In genomic region chr11:105045897-105046296, GRCh38 we compare ENCODE assay signal across 10 cellular contexts. TPM values are rescaled to one million over a fixed set of nuclear protein-coding genes. Genes with fewer than 3 reads are reported as not detected.
A peak's percentile ranks its signal among the peaks of the same experiment; 100 is the strongest.
DNase-seq lines count a peak whose midpoint lies in the region; ATAC-seq and TF ChIP-seq lines count a peak whose summit lies in the region.
"Had no signal": no experiment of that assay in that cellular context is flagged by ENCODE, and none has a peak within 500 bp of the region (broad histone marks: within the 10 kb centered on the region; RNA-seq: fewer than 3 reads in every experiment).

No MANE protein-coding gene starts in this region.

- intact Hi-C loops in lower lobe of right lung (cut with DNase I): no loop called here

- peaks cover 57% of the 10 kb centered on the region for H3K4me1 Mint-ChIP-seq in stimulated activated naive CD8-positive, alpha-beta T cell treated with anti-CD3 and anti-CD28 coated beads, Interleukin-15, Interleukin-2, amounts not matched to agents 100 ng/mL and 50 ng/mL, for 24 hours (ENCODE audit: low read depth)

- H3K27me3 Mint-ChIP-seq in stimulated activated naive CD8-positive, alpha-beta T cell treated with anti-CD3 and anti-CD28 coated beads, Interleukin-15, Interleukin-2, amounts not matched to agents 100 ng/mL and 50 ng/mL, for 24 hours: no peaks in the 10 kb centered on the region

- no peak overlapping the region for H3K4me3 ChIP-seq in lower lobe of right lung

- DNase-seq in stimulated activated naive CD8-positive, alpha-beta T cell treated with anti-CD3 and anti-CD28 coated beads, Interleukin-15, Interleukin-2, amounts not matched to agents 100 U/mL and 50 U/mL, for 24 hours: no peak
- DNase-seq in amniotic epithelial cell (ENCODE audit: low read depth) (peak; percentile 54), lower lobe of right lung (no peak), NCI-H446 (lab: John Stamatoyannopoulos, UW) (no peak), activated gamma-delta T cell treated with Interleukin-2 at 50 U/mL for 16 hours (no peak)
- DNase-seq: NCI-H1417 had no signal

- ATAC-seq in stimulated activated naive CD8-positive, alpha-beta T cell treated with anti-CD3 and anti-CD28 coated beads, Interleukin-15, Interleukin-2, amounts not matched to agents 100 U/mL and 50 U/mL, for 24 hours: no peak
- ATAC-seq in lower lobe of right lung (no peak), GM18909 (IDR thresholded peaks at IDR 0.05; ENCODE audit: poor library complexity, unreplicated experiment) (no peak), HG02970 (IDR thresholded peaks at IDR 0.05; ENCODE audit: low FRiP score, unreplicated experiment) (no peak)

- H3K4me3 Mint-ChIP-seq in stimulated activated naive CD8-positive, alpha-beta T cell treated with anti-CD3 and anti-CD28 coated beads, Interleukin-15, Interleukin-2, amounts not matched to agents 100 ng/mL and 50 ng/mL, for 24 hours: peak overlapping the region; percentile 90

- H3K4me1 ChIP-seq in lower lobe of right lung: peaks cover 34% of the 10 kb centered on the region

- no peaks in the 10 kb centered on the region for H3K27me3 ChIP-seq in lower lobe of right lung (ENCODE audit: low read depth)

- peak overlapping the region; percentile 84 for H3K27ac ChIP-seq in lower lobe of right lung
- H3K27ac ChIP-seq: RWPE1 had no signal

- H3K9me3 ChIP-seq in lower lobe of right lung: no peaks in the 10 kb centered on the region

- H3K36me3 Mint-ChIP-seq in stimulated activated naive CD8-positive, alpha-beta T cell treated with anti-CD3 and anti-CD28 coated beads, Interleukin-15, Interleukin-2, amounts not matched to agents 100 ng/mL and 50 ng/mL, for 24 hours (ENCODE audit: low read depth): peaks cover 14% of the 10 kb centered on the region

- TF ChIP-seq CTCF in lower lobe of right lung (IDR thresholded peaks at IDR 0.05): no peak

- no peaks in the 10 kb centered on the region for H3K9me3 Mint-ChIP-seq in stimulated activated naive CD8-positive, alpha-beta T cell treated with anti-CD3 and anti-CD28 coated beads, Interleukin-15, Interleukin-2, amounts not matched to agents 100 ng/mL and 50 ng/mL, for 24 hours

- H3K27ac Mint-ChIP-seq in stimulated activated naive CD8-positive, alpha-beta T cell treated with anti-CD3 and anti-CD28 coated beads, Interleukin-15, Interleukin-2, amounts not matched to agents 100 ng/mL and 50 ng/mL, for 24 hours: peak overlapping the region; percentile 62

- H3K36me3 ChIP-seq in lower lobe of right lung: peaks cover 10% of the 10 kb centered on the region

RNA-seq across cellular contexts. Expression of gene CARD16, which starts 0.8 kb away (rescaled TPM):
- 97.3 TPM for total RNA-seq in lower lobe of right lung

RNA-seq across cellular contexts. Expression of gene CASP1, which starts 11.0 kb away (rescaled TPM):
- total RNA-seq in lower lobe of right lung: 158 TPM

RNA-seq across cellular contexts. Expression of gene CASP5, which starts 22.9 kb away (rescaled TPM):
- 5.8 TPM for total RNA-seq in lower lobe of right lung
